Comparison of ENCODE assay signal across 18 cellular contexts in genomic region chr5:83653669-83654068, GRCh38.
DNase-seq lines count a peak whose midpoint lies in the region; ATAC-seq and TF ChIP-seq lines count a peak whose summit lies in the region.
"Had no signal": no experiment of that assay in that cellular context is flagged by ENCODE, and none has a peak within 500 bp of the region (broad histone marks: within the 10 kb centered on the region; RNA-seq: fewer than 3 reads in every experiment).

No MANE protein-coding gene starts in this region.

- no peak overlapping the region for H3K27ac Mint-ChIP-seq in activated T-helper 2 cell treated with anti-CD3 and anti-CD28 coated beads, Interferon-gamma antibody, Interleukin-2, Interleukin-4, amounts not matched to agents 10 μg/mL and 5 μg/mL and 100 μg/mL, durations not matched to agents 14 hours and 24 hours and 36 hours
- H3K27ac Mint-ChIP-seq: dendritic cell treated with granulocyte-macrophage colony-stimulating factor and Interleukin-4, amounts not matched to agents 40 ng/mL and 50 ng/mL, for 4 days; immature natural killer cell had no signal

- TF ChIP-seq CTCF in mucosa of descending colon (IDR thresholded peaks at IDR 0.05) = no peak

- H3K9me3 Mint-ChIP-seq in activated T-helper 2 cell treated with anti-CD3 and anti-CD28 coated beads, Interferon-gamma antibody, Interleukin-2, Interleukin-4, amounts not matched to agents 10 μg/mL and 5 μg/mL and 100 μg/mL, durations not matched to agents 14 hours and 24 hours and 36 hours = no peaks in the 10 kb centered on the region
- H3K9me3 Mint-ChIP-seq: dendritic cell treated with granulocyte-macrophage colony-stimulating factor and Interleukin-4, amounts not matched to agents 40 ng/mL and 50 ng/mL, for 4 days had no signal

- DNase-seq in cerebellar cortex (ENCODE audit: low spot score) = peak; percentile 6
- DNase-seq in mucosa of descending colon = no peak
- DNase-seq in activated T-helper 2 cell treated with anti-CD3 and anti-CD28 coated beads, Interferon-gamma antibody, Interleukin-2, Interleukin-4, amounts not matched to agents 10 μg/mL and 5 μg/mL and 100 μg/mL, durations not matched to agents 14 hours and 24 hours and 36 hours (ENCODE audit: low spot score) = no peak
- DNase-seq in GM03348 (ENCODE audit: low spot score) = no peak
- DNase-seq in HCEC 1CT = no peak
- DNase-seq: amniotic stem cell; foreskin keratinocyte; GDM1; immature natural killer cell; NCI-H1048; NCI-H524 treated with DMSO at 0.1 percent for 48 hours; SHP77 treated with DMSO at 0.1 percent for 48 hours; stimulated activated CD4-positive, alpha-beta T cell treated with anti-CD3 and anti-CD28 coated beads, Interleukin-4, amount 100 ng/mL, for 4 hours; stomach had no signal

- H3K9me3 ChIP-seq in mucosa of descending colon = no peaks in the 10 kb centered on the region
- H3K9me3 ChIP-seq: stomach had no signal

- H3K4me1 ChIP-seq in mucosa of descending colon (ENCODE audit: low read depth) = no peaks in the 10 kb centered on the region
- H3K4me1 ChIP-seq: foreskin keratinocyte, stomach had no signal

- H3K4me3 Mint-ChIP-seq in activated T-helper 2 cell treated with anti-CD3 and anti-CD28 coated beads, Interferon-gamma antibody, Interleukin-2, Interleukin-4, amounts not matched to agents 10 μg/mL and 5 μg/mL and 100 μg/mL, durations not matched to agents 14 hours and 24 hours and 36 hours (ENCODE audit: low read depth) = no peak overlapping the region
- H3K4me3 Mint-ChIP-seq: dendritic cell treated with granulocyte-macrophage colony-stimulating factor and Interleukin-4, amounts not matched to agents 40 ng/mL and 50 ng/mL, for 4 days; immature natural killer cell had no signal

- no peaks in the 10 kb centered on the region for H3K27me3 Mint-ChIP-seq in activated T-helper 2 cell treated with anti-CD3 and anti-CD28 coated beads, Interferon-gamma antibody, Interleukin-2, Interleukin-4, amounts not matched to agents 10 μg/mL and 5 μg/mL and 100 μg/mL, durations not matched to agents 14 hours and 24 hours and 36 hours (ENCODE audit: low read depth)

- peak; percentile 67 for ATAC-seq in GM18520 (IDR thresholded peaks at IDR 0.05; ENCODE audit: unreplicated experiment)
- peak; percentile 69 for ATAC-seq in GM21390 (IDR thresholded peaks at IDR 0.05; ENCODE audit: unreplicated experiment)
- peak; percentile 84 for ATAC-seq in HG02981 (IDR thresholded peaks at IDR 0.05; ENCODE audit: unreplicated experiment)
- no peak for ATAC-seq in mucosa of descending colon
- ATAC-seq: foreskin keratinocyte had no signal

- H3K36me3 Mint-ChIP-seq in activated T-helper 2 cell treated with anti-CD3 and anti-CD28 coated beads, Interferon-gamma antibody, Interleukin-2, Interleukin-4, amounts not matched to agents 10 μg/mL and 5 μg/mL and 100 μg/mL, durations not matched to agents 14 hours and 24 hours and 36 hours (ENCODE audit: low read depth) = no peaks in the 10 kb centered on the region

- intact Hi-C loops in mucosa of descending colon (cut with DNase I, micrococcal nuclease) = no loop called here
- intact Hi-C loops in activated T-helper 2 cell treated with anti-CD3 and anti-CD28 coated beads, Interferon-gamma antibody, Interleukin-2, Interleukin-4, amounts not matched to agents 10 μg/mL and 5 μg/mL and 100 μg/mL, durations not matched to agents 14 hours and 24 hours and 36 hours (cut with micrococcal nuclease) = no loop called here

- no peaks in the 10 kb centered on the region for H3K36me3 ChIP-seq in mucosa of descending colon (ENCODE audit: low read depth)
- H3K36me3 ChIP-seq: stomach had no signal

- H3K4me3 ChIP-seq in mucosa of descending colon = no peak overlapping the region
- H3K4me3 ChIP-seq: stomach had no signal

- no peaks in the 10 kb centered on the region for H3K4me1 Mint-ChIP-seq in activated T-helper 2 cell treated with anti-CD3 and anti-CD28 coated beads, Interferon-gamma antibody, Interleukin-2, Interleukin-4, amounts not matched to agents 10 μg/mL and 5 μg/mL and 100 μg/mL, durations not matched to agents 14 hours and 24 hours and 36 hours (ENCODE audit: low read depth)
- H3K4me1 Mint-ChIP-seq: immature natural killer cell had no signal
